ENCODE assay signal across 11 cellular contexts in the genomic region with DNA sequence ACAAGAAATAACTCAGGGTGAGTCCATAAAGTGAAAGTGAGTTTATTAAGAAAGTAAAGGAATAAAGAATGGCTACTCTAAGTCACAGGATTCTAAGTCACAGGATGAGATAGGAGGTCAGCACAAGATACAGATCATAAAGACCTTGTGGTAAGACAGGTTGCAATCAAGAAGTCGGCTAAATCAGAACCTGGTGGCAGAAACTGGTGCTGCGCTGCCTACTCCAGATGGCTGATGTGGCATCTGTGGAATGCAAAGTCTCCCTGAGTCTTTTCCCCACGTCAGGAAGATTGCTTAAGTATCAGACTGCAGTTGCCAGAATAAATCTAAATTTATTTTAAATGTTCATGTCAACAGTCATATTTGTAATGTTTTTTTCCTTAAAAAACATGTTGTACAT. TPM values are rescaled to one million over a fixed set of nuclear protein-coding genes. Genes with fewer than 3 reads are reported as not detected.
DNase-seq lines count a peak whose midpoint lies in the region; ATAC-seq and TF ChIP-seq lines count a peak whose summit lies in the region.
"Had no signal": no experiment of that assay in that cellular context is flagged by ENCODE, and none has a peak within 500 bp of the region (broad histone marks: within the 10 kb centered on the region; RNA-seq: fewer than 3 reads in every experiment).

No MANE protein-coding gene starts in this region.

- DNase-seq in AG08395 (ENCODE audit: low spot score) (peak; percentile 72), HS-5 (ENCODE audit: low read depth) (peak; percentile 89), kidney epithelial cell (ENCODE audit: low read depth) (no peak), activated gamma-delta T cell (lab: John Stamatoyannopoulos, UW) (no peak)
- no peak for DNase-seq in stimulated activated CD8-positive, alpha-beta memory T cell treated with anti-CD3 and anti-CD28 coated beads, Interleukin-4, amount 100 ng/mL, for 48 hours
- DNase-seq: activated naive CD4-positive, alpha-beta T cell; MV-4-11 had no signal

- H3K36me3 Mint-ChIP-seq in brain, result peaks cover 4% of the 10 kb centered on the region

- H3K36me3 ChIP-seq in kidney epithelial cell (ENCODE audit: control insufficient read depth, insufficient read depth, low read length), result no peaks in the 10 kb centered on the region

- H3K27ac Mint-ChIP-seq in brain, result peak overlapping the region in 3 of 5 experiments; percentile 27 to 80 (median 46)

- peaks cover 76% of the 10 kb centered on the region for H3K4me1 Mint-ChIP-seq in brain

- H3K27me3 ChIP-seq in kidney epithelial cell (ENCODE audit: control insufficient read depth, insufficient read depth, low read length), result no peaks in the 10 kb centered on the region

- no peak for ATAC-seq in HG02981 (IDR thresholded peaks at IDR 0.05; ENCODE audit: unreplicated experiment)
- no peak for ATAC-seq in HG03039 (IDR thresholded peaks at IDR 0.05; ENCODE audit: unreplicated experiment)

- peaks cover 0 to 4% (median 2%) of the 10 kb centered on the region in 5 experiments for H3K9me3 Mint-ChIP-seq in brain

- no peaks in the 10 kb centered on the region for H3K27me3 Mint-ChIP-seq in brain

- peak overlapping the region in 1 of 5 experiments; percentile 14 for H3K4me3 Mint-ChIP-seq in brain

- H3K4me3 ChIP-seq in kidney epithelial cell (ENCODE audit: low read depth, low read length), result no peak overlapping the region

- TF ChIP-seq CTCF in brain (conservative IDR thresholded peaks at IDR 0.05) (peak in 1 of 2 experiments; percentile 24), kidney epithelial cell (IDR thresholded peaks at IDR 0.05; ENCODE audit: insufficient read depth, low read length, poor library complexity, severe bottlenecking) (peak; percentile 24)

RNA-seq across cellular contexts. Expression of a gene that starts 10.7 kb away (rescaled TPM):
- 0.12 TPM for polyA plus RNA-seq in brain (ENCODE audit: insufficient read depth, low read depth, low replicate concordance)
- total RNA-seq in kidney epithelial cell, result 2.5 and 2.8 TPM in 2 replicates

RNA-seq across cellular contexts. Expression of a gene that starts 19.8 kb away (rescaled TPM):
- 0.39 TPM for polyA plus RNA-seq in brain (ENCODE audit: insufficient read depth, low read depth, low replicate concordance)
- total RNA-seq in kidney epithelial cell, result not detected in 2 replicates
- total RNA-seq: Caco-2 had no signal

Comparison
In these comparisons a context has a peak if more than half of its experiments do, and no peak if none do; other contexts are left out.
1. DNase-seq: peak in AG08395 (single experiment) and HS-5 (single experiment); none in kidney epithelial cell (single experiment), activated gamma-delta T cell (single experiment) and stimulated activated CD8-positive, alpha-beta memory T cell treated with anti-CD3 and anti-CD28 coated beads, Interleukin-4, amount 100 ng/mL, for 48 hours (single experiment).